19 cellular contexts compared by ENCODE assay signal in the genomic region with DNA sequence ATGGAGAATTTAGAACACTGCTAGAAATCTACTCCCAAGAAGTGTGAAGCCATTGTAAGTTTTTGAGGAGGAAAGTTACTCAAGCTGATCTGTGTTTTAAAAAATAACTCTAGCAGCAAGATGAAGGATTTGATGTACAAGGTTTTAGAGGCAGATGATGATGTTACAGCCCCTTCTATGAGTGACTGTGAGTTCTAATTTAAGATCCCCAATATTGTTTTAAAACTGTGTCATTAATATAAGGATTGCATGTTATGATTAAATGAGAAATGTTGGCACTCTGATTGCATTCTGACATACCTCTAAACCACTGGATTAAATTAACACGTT.
"Had no signal": no experiment of that assay in that cellular context is flagged by ENCODE, and none has a peak within 500 bp of the region (broad histone marks: within the 10 kb centered on the region; RNA-seq: fewer than 3 reads in every experiment).

No MANE protein-coding gene starts in this region.

- H3K36me3 ChIP-seq: brain microvascular endothelial cell, gastroesophageal sphincter, heart right ventricle, lower lobe of right lung, tibial artery, vagina had no signal

- H3K4me1 Mint-ChIP-seq: activated B cell treated with CpG ODN at 0.5 μM for 24 hours had no signal

- H3K9me3 ChIP-seq: gastroesophageal sphincter, heart right ventricle, lower lobe of right lung, tibial artery, vagina had no signal

- H3K4me1 ChIP-seq: gastroesophageal sphincter, lower lobe of right lung, tibial artery had no signal

- H3K4me3 ChIP-seq: gastroesophageal sphincter, heart right ventricle, lower lobe of right lung, tibial artery, vagina had no signal

- H3K27ac Mint-ChIP-seq: activated B cell treated with CpG ODN at 0.5 μM for 24 hours; activated CD8-positive, alpha-beta T cell treated with anti-CD3 and anti-CD28 coated beads for 36 hours; activated naive CD8-positive, alpha-beta T cell; stimulated activated naive B cell treated with anti-CD40 and anti-IgM and Interleukin-4, amounts not matched to agents 10 μg/mL and 1 μg/mL and 100 μg/mL, for 72 hours had no signal

- H3K27me3 Mint-ChIP-seq: activated naive CD8-positive, alpha-beta T cell had no signal

- H3K36me3 Mint-ChIP-seq: activated naive CD8-positive, alpha-beta T cell; stimulated activated naive B cell treated with anti-CD40 and anti-IgM and Interleukin-4, amounts not matched to agents 10 μg/mL and 1 μg/mL and 100 μg/mL, for 72 hours had no signal

- H3K9me3 Mint-ChIP-seq: activated B cell treated with CpG ODN at 0.5 μM for 24 hours; activated CD8-positive, alpha-beta T cell treated with anti-CD3 and anti-CD28 coated beads for 36 hours; stimulated activated naive B cell treated with anti-CD40 and anti-IgM and Interleukin-4, amounts not matched to agents 10 μg/mL and 1 μg/mL and 100 μg/mL, for 72 hours had no signal

- H3K27me3 ChIP-seq: brain microvascular endothelial cell, gastroesophageal sphincter, heart right ventricle, tibial artery, vagina had no signal

- ATAC-seq: activated CD8-positive, alpha-beta T cell treated with anti-CD3 and anti-CD28 coated beads for 36 hours; gastroesophageal sphincter; stimulated activated naive B cell treated with anti-CD40 and anti-IgM and Interleukin-4, amounts not matched to agents 10 μg/mL and 1 μg/mL and 100 μg/mL, for 72 hours had no signal

- H3K27ac ChIP-seq: brain microvascular endothelial cell, gastroesophageal sphincter, lower lobe of right lung, tibial artery, vagina had no signal

- H3K4me3 Mint-ChIP-seq: activated B cell treated with CpG ODN at 0.5 μM for 24 hours; activated CD8-positive, alpha-beta T cell treated with anti-CD3 and anti-CD28 coated beads for 36 hours; activated naive CD8-positive, alpha-beta T cell; stimulated activated naive B cell treated with anti-CD40 and anti-IgM and Interleukin-4, amounts not matched to agents 10 μg/mL and 1 μg/mL and 100 μg/mL, for 72 hours had no signal

- DNase-seq: activated B cell treated with CpG ODN at 0.5 μM for 24 hours; activated CD4-positive, alpha-beta T cell treated with anti-CD3 and anti-CD28 coated beads for 48 hours; activated CD8-positive, alpha-beta T cell treated with anti-CD3 and anti-CD28 coated beads for 36 hours; activated gamma-delta T cell treated with Interleukin-2 at 50 U/mL for 16 hours; activated T-cell treated with anti-CD3 and anti-CD28 coated beads, Interleukin-2, amount 50 U/mL, for 48 hours; effector memory CD4-positive, alpha-beta T cell; heart right ventricle; left cardiac atrium; lower lobe of right lung; midbrain; posterior cingulate gyrus; retina; stimulated activated CD4-positive, alpha-beta T cell treated with anti-CD3 and anti-CD28 coated beads, Interleukin-2, amount 100 ng/mL, for 48 hours; stimulated activated naive B cell treated with anti-CD40 and anti-IgM and Interleukin-4, amounts not matched to agents 10 μg/mL and 1 μg/mL and 100 μg/mL, for 72 hours; tibial artery had no signal
